ENCODE assay signal across 8 cellular contexts in genomic region chr19:36115453-36116343, GRCh38. TPM values are rescaled to one million over a fixed set of nuclear protein-coding genes. Genes with fewer than 3 reads are reported as not detected.
DNase-seq lines count a peak whose midpoint lies in the region; ATAC-seq and TF ChIP-seq lines count a peak whose summit lies in the region.

Gene TBCB, plus strand, starts transcription at chr19:36115468. Its CDS starts 93 bp downstream, at chr19:36115561.

- intact Hi-C loops in mucosa of descending colon (cut with DNase I, micrococcal nuclease): no loop called here

- H3K9me3 ChIP-seq in mucosa of descending colon: no peaks in the 10 kb centered on the region

- peak; percentile 84 for DNase-seq in COLO668 (lab: John Stamatoyannopoulos, UW; ENCODE audit: unreplicated experiment)
- DNase-seq in NCI-H128 (lab: John Stamatoyannopoulos, UW; ENCODE audit: unreplicated experiment): peak; percentile 60
- DNase-seq in activated CD4-positive, alpha-beta T cell treated with anti-CD3 and anti-CD28 coated beads, Interleukin-2, amount 50 U/mL, for 4 hours: peak; percentile 90 to 92
- DNase-seq in effector CD4-positive, alpha-beta T cell: peak; percentile 85
- peak; percentile 90 to 93 (median 93) for DNase-seq in mucosa of descending colon
- peak; percentile 84 for DNase-seq in stimulated activated CD8-positive, alpha-beta memory T cell treated with anti-CD3 and anti-CD28 coated beads, Interleukin-7, amount 100 ng/mL, for 24 hours (ENCODE audit: low read depth)
- DNase-seq in midbrain (lab: John Stamatoyannopoulos, UW): no peak

- ATAC-seq in GM21526 (IDR thresholded peaks at IDR 0.05; ENCODE audit: low FRiP score, unreplicated experiment) (peak; percentile 27), mucosa of descending colon (peak; percentile 71)

- TF ChIP-seq CTCF in mucosa of descending colon (IDR thresholded peaks at IDR 0.05): no peak

- H3K4me3 ChIP-seq in mucosa of descending colon: peak within 1 kb of the TSS; percentile 45

- H3K36me3 ChIP-seq in mucosa of descending colon (ENCODE audit: low read depth): peaks cover 4% of the 10 kb centered on the region

- H3K4me1 ChIP-seq in mucosa of descending colon (ENCODE audit: low read depth): peaks cover 14% of the 10 kb centered on the region

RNA-seq across cellular contexts. Expression of gene TBCB, which starts in this region (rescaled TPM):
- 100 to 1,000 TPM in 1 of 3 donors, 10 to 100 TPM in 2; 81.9 to 106 (median 90.8) TPM for total RNA-seq in mucosa of descending colon
